In genomic region chr16:25257504-25257955, GRCh38 we compare ENCODE assay signal across 1 cellular context.
TF ChIP-seq lines count a peak whose summit lies in the region.

TSS of gene ZKSCAN2 (minus strand) at chr16:25257845. CDS start at chr16:25257127, 718 bp downstream.

TF ChIP-seq in HepG2, 621 proteins besides CTCF, POLR2A, EP300 and RAD21 (continued from another document and continues in another):
- TF ChIP-seq TEF (CRISPR knock-in tag; IDR thresholded peaks at IDR 0.05), result peak; percentile 88
- peak; percentile 82; the same call in 1 of the 2 replicates for TF ChIP-seq ZNF709 (CRISPR knock-in tag; IDR thresholded peaks at IDR 0.05)
- TF ChIP-seq KDM6A (CRISPR knock-in tag; IDR thresholded peaks at IDR 0.05; ENCODE audit: low read depth), result no peak
- no peak; the same call in 1 of the 2 replicates for TF ChIP-seq ZBTB44 (CRISPR knock-in tag; IDR thresholded peaks at IDR 0.05)
- TF ChIP-seq SSRP1 (CRISPR knock-in tag; IDR thresholded peaks at IDR 0.05), result no peak
- peak; percentile 67; the same call in 1 of the 2 replicates for TF ChIP-seq SMAD3 (CRISPR knock-in tag; IDR thresholded peaks at IDR 0.05)
- 0 out of 2 replicates have a peak, but pooled peaks have one; percentile 34 for TF ChIP-seq ZNF580 (CRISPR knock-in tag; IDR thresholded peaks at IDR 0.05; ENCODE audit: borderline replicate concordance, low read depth)
- TF ChIP-seq HOXA9 (CRISPR knock-in tag; IDR thresholded peaks at IDR 0.05; ENCODE audit: borderline replicate concordance), result no peak
- TF ChIP-seq REPIN1 (CRISPR knock-in tag; IDR thresholded peaks at IDR 0.05; ENCODE audit: borderline replicate concordance, low read depth), result peak; percentile 11; the same call in 1 of the 2 replicates
- peak; percentile 93 for TF ChIP-seq ATF7-NPFF (CRISPR knock-in tag; IDR thresholded peaks at IDR 0.05; ENCODE audit: low read depth)
- no peak; the same call in none of the 2 replicates for TF ChIP-seq MTERF4 (CRISPR knock-in tag; IDR thresholded peaks at IDR 0.05)
- TF ChIP-seq ZHX2 (IDR thresholded peaks at IDR 0.05; ENCODE audit: low read depth), result no peak
- no peak; the same call in 1 of the 2 replicates for TF ChIP-seq ZHX2 (CRISPR knock-in tag; IDR thresholded peaks at IDR 0.05; ENCODE audit: borderline replicate concordance)
- no peak for TF ChIP-seq ZNF234 (CRISPR knock-in tag; conservative IDR thresholded peaks at IDR 0.05)
- TF ChIP-seq ZNF335 (CRISPR knock-in tag; IDR thresholded peaks at IDR 0.05), result 0 out of 2 replicates have a peak, but pooled peaks have one; percentile 12
- TF ChIP-seq NFYB (CRISPR knock-in tag; IDR thresholded peaks at IDR 0.05), result no peak
- TF ChIP-seq THAP7 (CRISPR knock-in tag; IDR thresholded peaks at IDR 0.05), result no peak
- TF ChIP-seq BHLHE40 (IDR thresholded peaks at IDR 0.05; ENCODE audit: low read length), result peak; percentile 32
- TF ChIP-seq PHF5A (CRISPR knock-in tag; IDR thresholded peaks at IDR 0.05; ENCODE audit: low read depth, unreplicated experiment), result no peak
- no peak for TF ChIP-seq POLR2AphosphoS2 (IDR thresholded peaks at IDR 0.05; ENCODE audit: low read depth, low read length)
- no peak for TF ChIP-seq NFE2L2 (IDR thresholded peaks at IDR 0.05; ENCODE audit: low read length)
- TF ChIP-seq RFX5 (IDR thresholded peaks at IDR 0.05; ENCODE audit: low read depth, low read length), result peak; percentile 57; the same call in 1 of the 2 replicates
- no peak; the same call in 1 of the 2 replicates for TF ChIP-seq ZNF790 (CRISPR knock-in tag; IDR thresholded peaks at IDR 0.05; ENCODE audit: borderline replicate concordance)
- TF ChIP-seq GPBP1L1 (CRISPR knock-in tag; IDR thresholded peaks at IDR 0.05), result no peak
- TF ChIP-seq FOXA3 (CRISPR knock-in tag; IDR thresholded peaks at IDR 0.05), result peak; percentile 24
- TF ChIP-seq CEBPB (IDR thresholded peaks at IDR 0.05; ENCODE audit: borderline replicate concordance, low read depth, low read length), result no peak
- no peak; the same call in 1 of the 2 replicates for TF ChIP-seq ZBTB26 (CRISPR knock-in tag; IDR thresholded peaks at IDR 0.05; ENCODE audit: borderline replicate concordance)
- no peak for TF ChIP-seq ZNF619 (CRISPR knock-in tag; IDR thresholded peaks at IDR 0.05)
- no peak for TF ChIP-seq HMGA1 (CRISPR knock-in tag; conservative IDR thresholded peaks at IDR 0.05)
- 0 out of 2 replicates have a peak, but pooled peaks have one; percentile 1 for TF ChIP-seq FOXO4 (CRISPR knock-in tag; conservative IDR thresholded peaks at IDR 0.05)
- peak; percentile 38; the same call in 1 of the 2 replicates for TF ChIP-seq ZNF503 (CRISPR knock-in tag; IDR thresholded peaks at IDR 0.05)
- no peak for TF ChIP-seq SMAD9 (CRISPR knock-in tag; IDR thresholded peaks at IDR 0.05)
- 0 out of 2 replicates have a peak, but pooled peaks have one; percentile 55 for TF ChIP-seq ZNF180 (CRISPR knock-in tag; IDR thresholded peaks at IDR 0.05; ENCODE audit: borderline replicate concordance, low read depth)
- no peak for TF ChIP-seq ZNF556 (CRISPR knock-in tag; IDR thresholded peaks at IDR 0.05; ENCODE audit: borderline replicate concordance)
- 0 out of 2 replicates have a peak, but pooled peaks have one; percentile 58 for TF ChIP-seq STAT5B (CRISPR knock-in tag; IDR thresholded peaks at IDR 0.05)
- peak; percentile 43; the same call in 1 of the 2 replicates for TF ChIP-seq ATF3 (CRISPR knock-in tag; IDR thresholded peaks at IDR 0.05)
- TF ChIP-seq SOX13 (IDR thresholded peaks at IDR 0.05), result no peak
- TF ChIP-seq SOX13 (CRISPR knock-in tag; conservative IDR thresholded peaks at IDR 0.05 in 1 of 2, IDR thresholded peaks at IDR 0.05 in 1 of 2), result 0 out of 4 replicates have a peak, but pooled peaks of 1 of the 2 experiments have one; percentile 72
- TF ChIP-seq BRD4 (CRISPR knock-in tag; IDR thresholded peaks at IDR 0.05), result no peak
- 0 out of 2 replicates have a peak, but pooled peaks have one; percentile 53 for TF ChIP-seq XBP1 (CRISPR knock-in tag; IDR thresholded peaks at IDR 0.05)
- TF ChIP-seq ISX (CRISPR knock-in tag; conservative IDR thresholded peaks at IDR 0.05), result no peak; the same call in 1 of the 2 replicates
- TF ChIP-seq ZSCAN30 (CRISPR knock-in tag; IDR thresholded peaks at IDR 0.05), result no peak
- TF ChIP-seq NFYC (CRISPR knock-in tag; IDR thresholded peaks at IDR 0.05), result 0 out of 2 replicates have a peak, but pooled peaks have one; percentile 38
- TF ChIP-seq CAMTA2 (CRISPR knock-in tag; IDR thresholded peaks at IDR 0.05; ENCODE audit: borderline replicate concordance), result no peak; the same call in 1 of the 2 replicates
- peak; percentile 59; the same call in 1 of the 2 replicates for TF ChIP-seq ZNF205 (CRISPR knock-in tag; IDR thresholded peaks at IDR 0.05)
- TF ChIP-seq SRSF1 (optimal IDR thresholded peaks at IDR 0.05; ENCODE audit: low read depth, low read length), result no peak
- peak; percentile 95 for TF ChIP-seq KLF6 (CRISPR knock-in tag; IDR thresholded peaks at IDR 0.05)
- no peak for TF ChIP-seq DPF2 (CRISPR knock-in tag; IDR thresholded peaks at IDR 0.05; ENCODE audit: borderline replicate concordance, low read depth)
- TF ChIP-seq MTA3 (CRISPR knock-in tag; IDR thresholded peaks at IDR 0.05), result no peak
